Comparison of ENCODE assay signal across 8 cellular contexts in genomic region chr10:7471720-7472367, GRCh38.
A peak's percentile ranks its signal among the peaks of the same experiment; 100 is the strongest.
DNase-seq lines count a peak whose midpoint lies in the region; ATAC-seq and TF ChIP-seq lines count a peak whose summit lies in the region.

No MANE protein-coding gene starts in this region.

- peak overlapping the region; percentile 85 for H3K4me2 ChIP-seq in BLaER1

- H3K27me3 ChIP-seq in BLaER1 = no peaks in the 10 kb centered on the region
- peaks cover 19% of the 10 kb centered on the region for H3K27me3 ChIP-seq in A673 (replicated peaks; ENCODE audit: insufficient read depth, low read depth, low read length, poor library complexity)

- DNase-seq in SIG-M5 (lab: John Stamatoyannopoulos, UW) = peak; percentile 35
- DNase-seq in pons (ENCODE audit: low spot score) = peak; percentile 82
- DNase-seq in UCSD-AML1 (lab: John Stamatoyannopoulos, UW; ENCODE audit: unreplicated experiment) = no peak
- no peak for DNase-seq in A673 (ENCODE audit: low spot score)
- no peak for DNase-seq in middle frontal gyrus (ENCODE audit: extremely low spot score, low spot score)

- peaks cover 10% of the 10 kb centered on the region for H3K9me3 ChIP-seq in BLaER1
- H3K9me3 ChIP-seq in A673 (ENCODE audit: low read depth, low read length, poor library complexity, severe bottlenecking) = no peaks in the 10 kb centered on the region

- no peaks in the 10 kb centered on the region for H4K20me1 ChIP-seq in BLaER1

- BruUV-seq in A673 (replicated peaks; lab: Mats Ljungman, UMichigan) = no TSS peak

- peak overlapping the region; percentile 75 for H3K9ac ChIP-seq in BLaER1

- peaks cover 82% of the 10 kb centered on the region for H3K4me1 ChIP-seq in BLaER1
- H3K4me1 ChIP-seq in A673 (ENCODE audit: insufficient read depth, low read length, poor library complexity, severe bottlenecking) = no peaks in the 10 kb centered on the region

- H3K27ac ChIP-seq in BLaER1 (peak overlapping the region; percentile 91), A673 (ENCODE audit: low read depth, low read length, poor library complexity, severe bottlenecking) (no peak overlapping the region)

- ATAC-seq in GM18907 (IDR thresholded peaks at IDR 0.05; ENCODE audit: unreplicated experiment) = peak; percentile 93
- peak; percentile 87 for ATAC-seq in HG02973 (IDR thresholded peaks at IDR 0.05; ENCODE audit: unreplicated experiment)

- H3K4me3 ChIP-seq in BLaER1 (peak overlapping the region; percentile 52), A673 (ENCODE audit: low read depth, low read length, poor library complexity, severe bottlenecking) (no peak overlapping the region)

- no peak for TF ChIP-seq CTCF in A673 (conservative IDR thresholded peaks at IDR 0.05; ENCODE audit: low read depth, low read length)

- CTCF ChIA-PET in A673 (lab: Charles Lee) = no interaction called here

- POLR2A ChIA-PET in A673 (lab: Charles Lee; ENCODE audit: low non-redundant PET) = no interaction called here

- intact Hi-C loops in A673 (cut with micrococcal nuclease; ENCODE audit: unreplicated experiment) = no loop called here

- H3K36me3 ChIP-seq in BLaER1 = no peaks in the 10 kb centered on the region
- H3K36me3 ChIP-seq in A673 (ENCODE audit: insufficient read depth, low read length, poor library complexity, severe bottlenecking) = no peaks in the 10 kb centered on the region

Comparison
In these comparisons a context has a peak if more than half of its experiments do, and no peak if none do; other contexts are left out.
1. DNase-seq: peak in SIG-M5 (single experiment) and pons (single experiment); none in UCSD-AML1 (single experiment), A673 (single experiment) and middle frontal gyrus (single experiment).